Comparison of ENCODE assay signal across 8 cellular contexts in the genomic region with DNA sequence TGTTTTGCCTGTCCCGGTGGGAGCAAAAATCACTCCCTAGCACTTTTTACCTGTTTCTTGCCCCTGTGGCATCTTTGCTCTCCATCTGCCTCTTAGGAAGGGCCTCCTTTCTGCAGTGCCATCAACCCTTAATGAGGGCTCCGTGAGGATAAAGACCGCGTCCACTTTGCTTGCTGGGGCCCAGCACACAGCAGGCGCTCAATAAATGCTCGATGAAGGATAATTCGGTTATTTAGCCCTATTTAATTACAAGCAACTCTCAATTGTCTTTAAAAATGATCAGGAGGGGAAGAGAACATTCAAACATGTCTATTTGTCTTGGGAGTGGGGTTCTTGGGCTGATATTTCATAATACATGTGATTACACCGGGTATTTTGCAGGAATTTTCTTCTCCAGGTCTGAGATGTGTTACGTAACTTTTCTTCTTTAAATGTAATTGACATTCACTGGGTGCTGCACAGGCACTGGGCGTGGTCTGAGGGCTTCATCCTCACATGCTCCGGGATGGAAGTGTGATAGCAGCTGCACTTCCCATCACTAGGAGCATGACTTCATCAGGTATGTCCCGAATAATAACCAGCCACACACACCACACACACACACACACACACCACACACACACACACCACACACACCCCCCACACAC. TPM values are rescaled to one million over a fixed set of nuclear protein-coding genes. Genes with fewer than 3 reads are reported as not detected.
DNase-seq lines count a peak whose midpoint lies in the region; ATAC-seq and TF ChIP-seq lines count a peak whose summit lies in the region.

No MANE protein-coding gene starts in this region.

- peak overlapping the region; percentile 56 for H3K4me3 Mint-ChIP-seq in activated T-cell treated with anti-CD3 and anti-CD28 coated beads, Interleukin-2, amount 50 U/mL, for 24 hours
- peak overlapping the region; percentile 70 to 88 for H3K4me3 Mint-ChIP-seq in stimulated activated naive CD8-positive, alpha-beta T cell treated with anti-CD3 and anti-CD28 coated beads, Interleukin-15, amount 100 ng/mL, for 72 hours

- H3K36me3 Mint-ChIP-seq in activated T-cell treated with anti-CD3 and anti-CD28 coated beads, Interleukin-2, amount 50 U/mL, for 24 hours (ENCODE audit: low read depth) = no peaks in the 10 kb centered on the region

- H3K9me3 Mint-ChIP-seq in activated T-cell treated with anti-CD3 and anti-CD28 coated beads, Interleukin-2, amount 50 U/mL, for 24 hours = no peaks in the 10 kb centered on the region
- no peaks in the 10 kb centered on the region for H3K9me3 Mint-ChIP-seq in stimulated activated naive CD8-positive, alpha-beta T cell treated with anti-CD3 and anti-CD28 coated beads, Interleukin-15, amount 100 ng/mL, for 72 hours

- H3K27ac ChIP-seq in RWPE2 (ENCODE audit: poor library complexity, severe bottlenecking) (no peak overlapping the region), foreskin keratinocyte (no peak overlapping the region), MM.1S (ENCODE audit: low read length) (no peak overlapping the region)

- H3K4me1 ChIP-seq in RWPE2 (ENCODE audit: insufficient read depth, poor library complexity, severe bottlenecking) (no peaks in the 10 kb centered on the region), foreskin keratinocyte (no peaks in the 10 kb centered on the region), MM.1S (ENCODE audit: low read length) (no peaks in the 10 kb centered on the region)

- H3K36me3 ChIP-seq in RWPE2 (ENCODE audit: low read depth) = no peaks in the 10 kb centered on the region
- H3K36me3 ChIP-seq in MM.1S (replicated peaks; ENCODE audit: insufficient read depth, low read length) = no peaks in the 10 kb centered on the region

- H3K79me2 ChIP-seq in MM.1S (ENCODE audit: low read length) = no peaks in the 10 kb centered on the region

- H3K27me3 ChIP-seq in RWPE2 (ENCODE audit: insufficient read depth, poor library complexity, severe bottlenecking) (peaks cover 42% of the 10 kb centered on the region), foreskin keratinocyte (peaks cover 74% of the 10 kb centered on the region), MM.1S (replicated peaks; ENCODE audit: insufficient read depth, low read length) (peaks cover 88% of the 10 kb centered on the region)

- H3K4me1 Mint-ChIP-seq in activated T-cell treated with anti-CD3 and anti-CD28 coated beads, Interleukin-2, amount 50 U/mL, for 24 hours (ENCODE audit: low read depth) = peaks cover 19% of the 10 kb centered on the region
- peaks cover 35% of the 10 kb centered on the region for H3K4me1 Mint-ChIP-seq in stimulated activated naive CD8-positive, alpha-beta T cell treated with anti-CD3 and anti-CD28 coated beads, Interleukin-15, amount 100 ng/mL, for 72 hours

- no peak overlapping the region for H3K4me3 ChIP-seq in RWPE2 (ENCODE audit: severe bottlenecking)
- no peak overlapping the region for H3K4me3 ChIP-seq in MM.1S (ENCODE audit: low read length)

- no peak overlapping the region for H3K4me2 ChIP-seq in MM.1S (ENCODE audit: low read depth, low read length)

- ATAC-seq in RWPE2 (ENCODE audit: low read depth) (peak; percentile 80), foreskin keratinocyte (peak; percentile 38), GM21360 (IDR thresholded peaks at IDR 0.05; ENCODE audit: unreplicated experiment) (no peak), HG03135 (IDR thresholded peaks at IDR 0.05; ENCODE audit: unreplicated experiment) (no peak)
- ATAC-seq in stimulated activated naive CD8-positive, alpha-beta T cell treated with anti-CD3 and anti-CD28 coated beads, Interleukin-15, amount 100 ng/mL, for 72 hours = no peak

- H3K9ac ChIP-seq in MM.1S (ENCODE audit: low read length) = no peak overlapping the region

- H3K27ac Mint-ChIP-seq in activated T-cell treated with anti-CD3 and anti-CD28 coated beads, Interleukin-2, amount 50 U/mL, for 24 hours = no peak overlapping the region
- no peak overlapping the region for H3K27ac Mint-ChIP-seq in stimulated activated naive CD8-positive, alpha-beta T cell treated with anti-CD3 and anti-CD28 coated beads, Interleukin-15, amount 100 ng/mL, for 72 hours

- TF ChIP-seq CTCF in RWPE2 (IDR thresholded peaks at IDR 0.05; ENCODE audit: poor library complexity, severe bottlenecking) (no peak), foreskin keratinocyte (conservative IDR thresholded peaks at IDR 0.05) (no peak), MM.1S (IDR thresholded peaks at IDR 0.05; ENCODE audit: low read length) (no peak)

- H3K9me2 ChIP-seq in MM.1S (replicated peaks; ENCODE audit: insufficient read depth, low read length) = no peaks in the 10 kb centered on the region

- peaks cover 84% of the 10 kb centered on the region for H3K27me3 Mint-ChIP-seq in activated T-cell treated with anti-CD3 and anti-CD28 coated beads, Interleukin-2, amount 50 U/mL, for 24 hours
- H3K27me3 Mint-ChIP-seq in stimulated activated naive CD8-positive, alpha-beta T cell treated with anti-CD3 and anti-CD28 coated beads, Interleukin-15, amount 100 ng/mL, for 72 hours = peaks cover 95% of the 10 kb centered on the region

- H3F3A ChIP-seq in MM.1S (ENCODE audit: insufficient read depth, low read length) = no peaks in the 10 kb centered on the region

- H4K20me1 ChIP-seq in MM.1S (ENCODE audit: insufficient read depth, low read length) = no peaks in the 10 kb centered on the region

- DNase-seq in activated T-cell treated with anti-CD3 and anti-CD28 coated beads, Interleukin-2, amount 50 U/mL, for 24 hours = no peak
- DNase-seq in activated T-cell treated with anti-CD3 and anti-CD28 coated beads for 4 hours (no peak), RWPE2 (ENCODE audit: low spot score) (no peak), foreskin keratinocyte (peak; percentile 42 to 63), MM.1S (no peak)
- no peak for DNase-seq in stimulated activated naive CD8-positive, alpha-beta T cell treated with anti-CD3 and anti-CD28 coated beads, Interleukin-15, amount 100 ng/mL, for 72 hours

- H3K9me3 ChIP-seq in RWPE2 (ENCODE audit: severe bottlenecking) = no peaks in the 10 kb centered on the region
- no peaks in the 10 kb centered on the region for H3K9me3 ChIP-seq in MM.1S (replicated peaks; ENCODE audit: insufficient read depth, low read length)

- no peak overlapping the region for H2AFZ ChIP-seq in MM.1S (ENCODE audit: low read length)

RNA-seq across cellular contexts. Expression of a gene that starts 19.8 kb away (rescaled TPM):
- total RNA-seq in foreskin keratinocyte = under 0.01 and 0.03 TPM in 2 replicates
- 0.06 and 0.16 TPM in 2 replicates for polyA plus RNA-seq in foreskin keratinocyte

Comparison
In these comparisons a context has a peak if more than half of its experiments do, and no peak if none do; other contexts are left out.
1. DNase-seq: peak in foreskin keratinocyte (2 of 2); none in activated T-cell treated with anti-CD3 and anti-CD28 coated beads, Interleukin-2, amount 50 U/mL, for 24 hours (single experiment), activated T-cell treated with anti-CD3 and anti-CD28 coated beads for 4 hours (single experiment), RWPE2 (single experiment), stimulated activated naive CD8-positive, alpha-beta T cell treated with anti-CD3 and anti-CD28 coated beads, Interleukin-15, amount 100 ng/mL, for 72 hours (0 of 2) and MM.1S (single experiment).
2. ATAC-seq: peak in RWPE2 (single experiment) and foreskin keratinocyte (single experiment); none in stimulated activated naive CD8-positive, alpha-beta T cell treated with anti-CD3 and anti-CD28 coated beads, Interleukin-15, amount 100 ng/mL, for 72 hours (single experiment), GM21360 (single experiment) and HG03135 (single experiment).